ENCODE assay signal across 24 cellular contexts in the genomic region with DNA sequence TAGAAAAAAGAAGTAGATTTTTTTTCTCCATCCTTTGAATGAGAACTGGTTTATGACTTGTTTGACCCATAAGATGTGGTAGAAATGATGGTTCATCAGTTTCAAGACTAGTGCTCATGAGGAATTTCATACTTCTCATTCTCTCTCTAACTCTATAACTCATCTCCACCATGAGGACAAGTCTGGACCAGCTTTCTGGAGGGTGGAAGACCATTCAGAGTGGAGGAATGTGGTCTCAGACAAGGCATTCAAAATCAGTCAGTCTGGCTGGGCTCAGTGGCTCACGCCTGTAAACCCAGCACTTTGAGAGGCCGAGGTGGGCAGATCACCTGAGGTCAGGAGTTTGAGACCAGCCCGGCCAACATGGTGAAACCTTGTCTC. TPM values are rescaled to one million over a fixed set of nuclear protein-coding genes. Genes with fewer than 3 reads are reported as not detected.
"Had no signal": no experiment of that assay in that cellular context is flagged by ENCODE, and none has a peak within 500 bp of the region (broad histone marks: within the 10 kb centered on the region; RNA-seq: fewer than 3 reads in every experiment).

No MANE protein-coding gene starts in this region.

- H3K9me3 Mint-ChIP-seq: naive thymus-derived CD8-positive, alpha-beta T cell had no signal

- ATAC-seq: esophagus mucosa; gastroesophageal sphincter; heart right ventricle; left cardiac atrium; naive thymus-derived CD8-positive, alpha-beta T cell; right lobe of liver had no signal

- DNase-seq: activated CD4-positive, alpha-beta T cell treated with anti-CD3 and anti-CD28 coated beads for 1 hour; activated CD4-positive, alpha-beta T cell treated with anti-CD3 and anti-CD28 coated beads, Interleukin-2, amount 50 U/mL, for 48 hours; activated CD8-positive, alpha-beta memory T cell treated with anti-CD3 and anti-CD28 coated beads, Interleukin-2, amount 50 U/mL, for 4 hours; activated naive CD4-positive, alpha-beta T cell treated with Interleukin-2 at 50 U/mL for 16 hours; heart right ventricle; left cardiac atrium; mesendoderm; naive thymus-derived CD8-positive, alpha-beta T cell; ovary; right lobe of liver; small intestine; stimulated activated CD4-positive, alpha-beta T cell treated with anti-CD3 and anti-CD28 coated beads, Interleukin-15, amount 100 ng/mL, for 24 hours; stimulated activated CD4-positive, alpha-beta T cell treated with anti-CD3 and anti-CD28 coated beads, Interleukin-2, amount 100 ng/mL, for 48 hours; testis; upper lobe of left lung had no signal

- FAIRE-seq: small intestine had no signal

- H3K27me3 ChIP-seq: ascending aorta, ovary, right lobe of liver, testis, upper lobe of left lung had no signal

- H3K36me3 ChIP-seq: ascending aorta, gastroesophageal sphincter, heart right ventricle, ovary, right lobe of liver, upper lobe of left lung had no signal

- H3K9me3 ChIP-seq: ascending aorta, gastroesophageal sphincter, heart right ventricle, ovary, right lobe of liver, testis, upper lobe of left lung had no signal

- H3K27ac ChIP-seq: ascending aorta, coronary artery, gastroesophageal sphincter, heart right ventricle, ovary, right lobe of liver, testis had no signal

- H3K4me3 ChIP-seq: ascending aorta, coronary artery, gastroesophageal sphincter, heart right ventricle, ovary, right lobe of liver, testis, upper lobe of left lung had no signal

RNA-seq across cellular contexts. Expression of a gene that starts 10.8 kb away (rescaled TPM):
- total RNA-seq: ascending aorta had no signal

RNA-seq across cellular contexts. Expression of a gene that starts 28.5 kb away (rescaled TPM):
- total RNA-seq: ascending aorta; esophagus mucosa; gastroesophageal sphincter; heart right ventricle; left cardiac atrium; lower leg skin; mucosa of gallbladder; naive thymus-derived CD8-positive, alpha-beta T cell; pulmonary artery endothelial cell; right lobe of liver; T-helper 1 cell treated with Interleukin-12 subunit alpha and Interleukin-12 subunit beta and Interleukin-4 antibody, amounts not matched to agents 30 ng/mL and 1 ng/mL, for 36 hours; upper lobe of left lung had no signal
- polyA plus RNA-seq: adipose tissue; heart right ventricle; naive thymus-derived CD8-positive, alpha-beta T cell; small intestine had no signal

RNA-seq across cellular contexts. Expression of a gene that starts 44.7 kb away (rescaled TPM):
- total RNA-seq: ascending aorta, esophagus mucosa, gastroesophageal sphincter, heart right ventricle, left cardiac atrium, mucosa of gallbladder, right lobe of liver, upper lobe of left lung had no signal
- polyA plus RNA-seq: adipose tissue, heart right ventricle had no signal

RNA-seq across cellular contexts. Expression of a gene that starts 58.9 kb away (rescaled TPM):
- total RNA-seq: ascending aorta; esophagus mucosa; gastroesophageal sphincter; heart right ventricle; left cardiac atrium; lower leg skin; mucosa of gallbladder; naive thymus-derived CD8-positive, alpha-beta T cell; ovary; pulmonary artery endothelial cell; right lobe of liver; T-helper 1 cell treated with Interleukin-12 subunit alpha and Interleukin-12 subunit beta and Interleukin-4 antibody, amounts not matched to agents 30 ng/mL and 1 ng/mL, for 36 hours; testis; upper lobe of left lung had no signal
- polyA plus RNA-seq: adipose tissue; heart right ventricle; naive thymus-derived CD8-positive, alpha-beta T cell; ovary; small intestine had no signal
